ENCODE assay signal across 7 cellular contexts in the genomic region with DNA sequence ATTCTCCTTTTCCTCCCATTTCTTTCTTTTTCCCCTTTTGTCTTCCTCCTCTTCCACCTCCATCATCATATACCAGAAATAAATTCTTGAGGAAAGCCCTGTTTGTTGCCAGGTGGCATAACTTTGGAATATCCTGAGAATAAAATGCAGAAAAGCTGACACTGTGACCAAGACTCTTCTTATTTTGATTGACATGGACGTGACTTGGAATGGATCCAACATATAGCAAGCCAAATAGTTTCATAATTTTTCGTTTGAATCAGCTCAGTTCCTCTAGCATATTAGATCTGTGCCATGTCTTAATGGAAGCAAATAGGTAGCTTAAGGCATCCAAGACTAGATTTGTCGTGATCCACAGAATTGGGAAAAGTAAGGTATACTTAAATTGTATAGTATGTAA.
"Had no signal": no experiment of that assay in that cellular context is flagged by ENCODE, and none has a peak within 500 bp of the region (broad histone marks: within the 10 kb centered on the region; RNA-seq: fewer than 3 reads in every experiment).

No MANE protein-coding gene starts in this region.

- H2AFZ ChIP-seq: GM23338 had no signal

- H3K4me1 ChIP-seq: HAP-1 had no signal

- H3K4me2 ChIP-seq: GM23338 had no signal

- H3K4me3 ChIP-seq: GM23338, HAP-1, K562 had no signal

- H3K9me3 ChIP-seq: HAP-1 had no signal

- DNase-seq: H7, IMR-90 had no signal

- H3K4me3 Mint-ChIP-seq: GM23338 had no signal

- H3K9me3 Mint-ChIP-seq: GM23338 had no signal

- H3K36me3 ChIP-seq: HAP-1 had no signal

- FAIRE-seq: H1, HTR-8/SVneo, K562 had no signal

- H3K27ac Mint-ChIP-seq: GM23338 had no signal
